ENCODE assay signal across 9 cellular contexts in the genomic region with DNA sequence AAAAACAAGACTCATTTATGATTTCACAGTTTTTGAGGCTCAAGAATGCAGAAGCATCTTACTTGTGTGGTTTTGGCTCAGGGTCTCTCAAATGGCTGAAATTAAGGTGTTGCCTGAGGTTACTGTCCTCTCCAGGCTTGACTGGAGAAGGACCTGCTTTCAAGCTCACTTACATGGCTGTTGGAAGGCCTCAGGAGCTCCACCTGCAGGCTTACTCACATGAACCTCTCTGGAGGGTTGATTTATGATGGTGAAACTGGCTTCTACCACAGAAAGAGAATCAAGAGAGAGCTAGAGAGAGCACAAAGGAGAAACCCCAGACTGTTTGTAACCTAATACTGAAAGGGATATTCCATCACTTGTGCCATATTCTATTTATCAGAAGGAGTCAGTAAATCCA. TPM values are rescaled to one million over a fixed set of nuclear protein-coding genes. Genes with fewer than 3 reads are reported as not detected.
DNase-seq lines count a peak whose midpoint lies in the region; ATAC-seq and TF ChIP-seq lines count a peak whose summit lies in the region.
"Had no signal": no experiment of that assay in that cellular context is flagged by ENCODE, and none has a peak within 500 bp of the region (broad histone marks: within the 10 kb centered on the region; RNA-seq: fewer than 3 reads in every experiment).

No MANE protein-coding gene starts in this region.

- H3K4me3 ChIP-seq in liver (ENCODE audit: low read depth in 1 of 3, low read length in 3 of 3) (no peak overlapping the region), lower lobe of right lung (no peak overlapping the region), lower leg skin (ENCODE audit: low read depth, poor library complexity, severe bottlenecking) (no peak overlapping the region)

- H3K27ac ChIP-seq in liver (ENCODE audit: low read depth in 1 of 2, low read length in 2 of 2) (no peak overlapping the region), lower lobe of right lung (no peak overlapping the region)

- peaks cover 0 to 7% (median 0%) of the 10 kb centered on the region in 4 donors for H3K27me3 ChIP-seq in liver (ENCODE audit: control insufficient read depth in 4 of 4, insufficient read depth in 4 of 4, low read length in 3 of 4)
- H3K27me3 ChIP-seq in lower lobe of right lung (ENCODE audit: low read depth): peaks cover 5% of the 10 kb centered on the region

- no peak overlapping the region for H3K9ac ChIP-seq in liver (ENCODE audit: low read depth in 1 of 2, low read length in 2 of 2)

- in situ Hi-C loops in G401 (cut with HindIII; ENCODE audit: low sequenced_read_pairs): no loop called here

- H3K36me3 ChIP-seq in liver (ENCODE audit: control insufficient read depth in 4 of 4, insufficient read depth in 3 of 4, low read depth in 1 of 4, low read length in 3 of 4): no peaks in the 10 kb centered on the region
- H3K36me3 ChIP-seq in lower lobe of right lung: no peaks in the 10 kb centered on the region

- DNase-seq in NCI-H2227 (lab: John Stamatoyannopoulos, UW; ENCODE audit: unreplicated experiment) (peak; percentile 8), NCI-H2227 treated with DMSO at 0.1 percent for 48 hours (lab: John Stamatoyannopoulos, UW) (no peak), SK-N-DZ (ENCODE audit: low spot score) (peak; percentile 58), lower lobe of right lung (no peak), G401 (ENCODE audit: low spot score) (no peak), lower leg skin (ENCODE audit: low spot score in 2 of 2) (no peak)
- DNase-seq: DND-41 had no signal

- no peak for TF ChIP-seq POLR2A in lower leg skin (IDR thresholded peaks at IDR 0.05)

- intact Hi-C loops in lower lobe of right lung (cut with DNase I): no loop called here
- intact Hi-C loops in lower leg skin (cut with DNase I; ENCODE audit: low total_unique reads): no loop called here

- H3K4me1 ChIP-seq in liver (ENCODE audit: control insufficient read depth in 4 of 4, insufficient read depth in 4 of 4, low read length in 3 of 4) (no peaks in the 10 kb centered on the region), lower lobe of right lung (no peaks in the 10 kb centered on the region)

- TF ChIP-seq CTCF in liver (IDR thresholded peaks at IDR 0.05; ENCODE audit: low read depth, low read length, missing input control) (peak; percentile 42), lower lobe of right lung (IDR thresholded peaks at IDR 0.05) (no peak), lower leg skin (IDR thresholded peaks at IDR 0.05) (no peak)

- TF ChIP-seq RAD21 in liver (IDR thresholded peaks at IDR 0.05): peak; percentile 74 to 77

- no peaks in the 10 kb centered on the region for H3K9me3 ChIP-seq in liver (ENCODE audit: control insufficient read depth in 4 of 4, low read length in 3 of 4)
- H3K9me3 ChIP-seq in lower lobe of right lung: no peaks in the 10 kb centered on the region

- peak; percentile 74 for ATAC-seq in HG02885 (IDR thresholded peaks at IDR 0.05; ENCODE audit: poor library complexity, unreplicated experiment)
- no peak for ATAC-seq in lower lobe of right lung

TF ChIP-seq in liver, 16 proteins besides CTCF, POLR2A, EP300 and RAD21:
- TF ChIP-seq, protein P1, sequence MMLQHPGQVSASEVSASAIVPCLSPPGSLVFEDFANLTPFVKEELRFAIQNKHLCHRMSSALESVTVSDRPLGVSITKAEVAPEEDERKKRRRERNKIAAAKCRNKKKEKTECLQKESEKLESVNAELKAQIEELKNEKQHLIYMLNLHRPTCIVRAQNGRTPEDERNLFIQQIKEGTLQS (IDR thresholded peaks at IDR 0.05): no peak
- TF ChIP-seq NR2F2 (IDR thresholded peaks at IDR 0.05) (no peak), FOXA1 (IDR thresholded peaks at IDR 0.05) (no peak), RXRA (IDR thresholded peaks at IDR 0.05) (no peak)

RNA-seq across cellular contexts. Expression of a gene that starts 6.2 kb away (rescaled TPM):
- polyA plus RNA-seq in SK-N-DZ (2014; cell fraction: cytosol; rRNA removed): 15.3 and 17.1 TPM in 2 replicates
- polyA plus RNA-seq in SK-N-DZ (2014; cell fraction: nucleus; rRNA removed): 6.8 and 7.1 TPM in 2 replicates
- under 1 TPM in 1 of 2 donors, not detected in 1; 0.08 TPM for total RNA-seq in liver
- under 1 TPM in 1 of 2 donors, not detected in 1; 0.01 TPM for polyA plus RNA-seq in liver
- not detected for total RNA-seq in lower lobe of right lung
- total RNA-seq in G401 (2014; rRNA removed; shearing (Covaris generic)): not detected in 2 replicates
- total RNA-seq in lower leg skin: 1 to 10 TPM in 3 of 4 donors, under 1 TPM in 1; 0.34 to 5.6 (median 3.9) TPM

Comparison
In these comparisons a context has a peak if more than half of its experiments do, and no peak if none do; other contexts are left out.
1. DNase-seq: peak in NCI-H2227 (single experiment) and SK-N-DZ (single experiment); none in NCI-H2227 treated with DMSO at 0.1 percent for 48 hours (single experiment), lower lobe of right lung (single experiment), G401 (single experiment) and lower leg skin (0 of 2).